Comparison of ENCODE assay signal across 15 cellular contexts in genomic region chr1:9193226-9193625, GRCh38.
"Had no signal": no experiment of that assay in that cellular context is flagged by ENCODE, and none has a peak within 500 bp of the region (broad histone marks: within the 10 kb centered on the region; RNA-seq: fewer than 3 reads in every experiment).

No MANE protein-coding gene starts in this region.

- H3K9me3 ChIP-seq: breast epithelium, esophagus squamous epithelium, lower lobe of right lung, right atrium auricular region had no signal

- DNase-seq: activated CD4-positive, alpha-beta T cell treated with anti-CD3 and anti-CD28 coated beads, Interleukin-2, amount 50 U/mL, for 4 hours; activated gamma-delta T cell; activated T-cell treated with anti-CD3 and anti-CD28 coated beads, Interleukin-2, amount 50 U/mL, for 4 hours; aorta; esophagus squamous epithelium; lower lobe of right lung; naive B cell; stimulated activated naive B cell treated with anti-CD40 and anti-IgM and Interleukin-4, amounts not matched to agents 10 μg/mL and 1 μg/mL and 100 μg/mL, for 72 hours; SW 1271; trophoblast cell had no signal

- H3K4me3 ChIP-seq: breast epithelium, esophagus squamous epithelium, lower lobe of right lung, right atrium auricular region had no signal

- H3K4me3 Mint-ChIP-seq: activated naive CD8-positive, alpha-beta T cell; activated T-cell treated with anti-CD3 and anti-CD28 coated beads, Interleukin-2, amount 50 U/mL, for 4 hours; naive B cell; stimulated activated naive B cell treated with anti-CD40 and anti-IgM and Interleukin-4, amounts not matched to agents 10 μg/mL and 1 μg/mL and 100 μg/mL, for 72 hours; T-helper 2 cell treated with Interferon-gamma antibody and Interleukin-4, amounts not matched to agents 5 μg/mL and 100 μg/mL, for 36 hours had no signal

- H3K27me3 ChIP-seq: right atrium auricular region had no signal

- H3K36me3 Mint-ChIP-seq: activated naive CD8-positive, alpha-beta T cell; naive B cell; stimulated activated naive B cell treated with anti-CD40 and anti-IgM and Interleukin-4, amounts not matched to agents 10 μg/mL and 1 μg/mL and 100 μg/mL, for 72 hours had no signal

- H3K36me3 ChIP-seq: breast epithelium, esophagus squamous epithelium, lower lobe of right lung, right atrium auricular region had no signal

- ATAC-seq: activated CD4-positive, CD25-positive, alpha-beta regulatory T cell treated with anti-CD3 and anti-CD28 coated beads, Interleukin-2, amount 50 U/mL, for 24 hours; activated T-cell treated with anti-CD3 and anti-CD28 coated beads, Interleukin-2, amount 50 U/mL, for 4 hours; stimulated activated naive B cell treated with anti-CD40 and anti-IgM and Interleukin-4, amounts not matched to agents 10 μg/mL and 1 μg/mL and 100 μg/mL, for 72 hours had no signal

- H3K9me3 Mint-ChIP-seq: activated T-cell treated with anti-CD3 and anti-CD28 coated beads, Interleukin-2, amount 50 U/mL, for 4 hours; naive B cell; stimulated activated naive B cell treated with anti-CD40 and anti-IgM and Interleukin-4, amounts not matched to agents 10 μg/mL and 1 μg/mL and 100 μg/mL, for 72 hours; T-helper 2 cell treated with Interferon-gamma antibody and Interleukin-4, amounts not matched to agents 5 μg/mL and 100 μg/mL, for 36 hours had no signal

- H3K27ac Mint-ChIP-seq: activated naive CD8-positive, alpha-beta T cell; stimulated activated naive B cell treated with anti-CD40 and anti-IgM and Interleukin-4, amounts not matched to agents 10 μg/mL and 1 μg/mL and 100 μg/mL, for 72 hours; T-helper 2 cell treated with Interferon-gamma antibody and Interleukin-4, amounts not matched to agents 5 μg/mL and 100 μg/mL, for 36 hours had no signal

- H3K27ac ChIP-seq: breast epithelium, esophagus squamous epithelium, lower lobe of right lung, right atrium auricular region had no signal

- H3K4me1 ChIP-seq: breast epithelium had no signal
